Comparison of ENCODE assay signal across 8 cellular contexts in the genomic region with DNA sequence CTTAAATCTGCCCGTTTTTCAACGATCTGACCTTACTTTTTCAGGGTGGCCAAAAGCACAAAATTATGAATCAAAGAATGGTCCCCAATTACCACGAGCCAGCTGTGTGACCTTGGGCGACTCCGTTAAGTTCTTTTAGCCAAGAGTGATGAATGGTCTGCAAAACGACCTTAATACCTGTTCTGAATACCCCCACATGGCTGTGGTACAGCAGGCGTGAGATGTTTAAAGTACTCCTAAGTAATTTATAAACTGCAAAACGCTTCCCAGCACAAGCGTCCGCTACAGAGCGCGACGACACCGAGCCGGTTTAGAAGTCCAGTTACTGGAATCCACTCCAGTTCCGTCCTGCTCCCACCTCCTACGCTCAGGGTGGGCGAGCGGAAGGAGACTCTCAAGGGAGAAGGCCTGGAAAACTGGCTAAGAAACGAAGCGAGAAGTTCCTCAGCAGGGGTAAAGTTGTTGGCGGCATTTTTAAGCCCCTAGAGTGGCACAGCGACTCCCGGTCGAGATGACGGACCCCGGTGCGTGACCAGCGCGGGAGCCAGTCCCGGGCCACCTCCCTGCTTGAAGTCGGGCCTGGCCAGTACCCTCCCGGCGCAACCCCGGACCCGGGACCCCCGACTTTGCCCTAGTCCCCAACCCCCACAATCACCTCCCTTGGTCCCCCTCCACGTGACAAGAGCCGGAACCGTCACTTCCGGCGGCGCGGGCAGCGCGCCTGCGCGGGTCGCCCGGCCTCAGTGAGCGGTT. TPM values are rescaled to one million over a fixed set of nuclear protein-coding genes. Genes with fewer than 3 reads are reported as not detected.
DNase-seq lines count a peak whose midpoint lies in the region; ATAC-seq, FAIRE-seq and TF ChIP-seq lines count a peak whose summit lies in the region.

No MANE protein-coding gene starts in this region.

- no peak for TF ChIP-seq CTCF in natural killer cell (IDR thresholded peaks at IDR 0.05)

- ATAC-seq in GM21390 (IDR thresholded peaks at IDR 0.05; ENCODE audit: unreplicated experiment) = peak; percentile 52
- ATAC-seq in natural killer cell = peak; percentile 67 to 83 (median 79)

- peaks cover 32% of the 10 kb centered on the region for H3K4me1 Mint-ChIP-seq in activated T-helper 2 cell treated with anti-CD3 and anti-CD28 coated beads, Interferon-gamma antibody, Interleukin-2, Interleukin-4, amounts not matched to agents 10 μg/mL and 5 μg/mL and 100 μg/mL, durations not matched to agents 14 hours and 24 hours and 36 hours (ENCODE audit: low read depth)
- H3K4me1 Mint-ChIP-seq in natural killer cell = peaks cover 12 to 22% of the 10 kb centered on the region in 2 donors

- DNase-seq in DMS114 treated with DMSO at 0.1 percent for 48 hours (lab: John Stamatoyannopoulos, UW; ENCODE audit: unreplicated experiment) (peak; percentile 29), HUDEP-2 (lab: John Stamatoyannopoulos, UW; ENCODE audit: unreplicated experiment in 76 of 76) (peak in 69 of 76 experiments; percentile 2 to 91 (median 77)), RCC 7860 (ENCODE audit: low spot score) (peak; percentile 51), fibroblast of peridontal ligament (ENCODE audit: extremely low read depth) (peak; percentile 78), natural killer cell (peak; percentile 82)
- DNase-seq in activated T-helper 2 cell treated with anti-CD3 and anti-CD28 coated beads, Interferon-gamma antibody, Interleukin-2, Interleukin-4, amounts not matched to agents 10 μg/mL and 5 μg/mL and 100 μg/mL, durations not matched to agents 14 hours and 24 hours and 36 hours (ENCODE audit: low spot score) = peak; percentile 83
- peak; percentile 73 to 97 (median 86) for DNase-seq in stimulated activated naive CD4-positive, alpha-beta T cell (lab: John Stamatoyannopoulos, UW)

- no peaks in the 10 kb centered on the region for H3K9me3 Mint-ChIP-seq in activated T-helper 2 cell treated with anti-CD3 and anti-CD28 coated beads, Interferon-gamma antibody, Interleukin-2, Interleukin-4, amounts not matched to agents 10 μg/mL and 5 μg/mL and 100 μg/mL, durations not matched to agents 14 hours and 24 hours and 36 hours
- H3K9me3 Mint-ChIP-seq in natural killer cell = no peaks in the 10 kb centered on the region

- FAIRE-seq in RCC 7860 (lab: Jason Lieb, UNC) = no peak

- H3K4me3 Mint-ChIP-seq in activated T-helper 2 cell treated with anti-CD3 and anti-CD28 coated beads, Interferon-gamma antibody, Interleukin-2, Interleukin-4, amounts not matched to agents 10 μg/mL and 5 μg/mL and 100 μg/mL, durations not matched to agents 14 hours and 24 hours and 36 hours (ENCODE audit: low read depth) = peak overlapping the region; percentile 93
- H3K4me3 Mint-ChIP-seq in natural killer cell = peak overlapping the region; percentile 88

- intact Hi-C loops in activated T-helper 2 cell treated with anti-CD3 and anti-CD28 coated beads, Interferon-gamma antibody, Interleukin-2, Interleukin-4, amounts not matched to agents 10 μg/mL and 5 μg/mL and 100 μg/mL, durations not matched to agents 14 hours and 24 hours and 36 hours (cut with micrococcal nuclease) = loop anchor here (1.0 to 5.0 kb wide), 6 partner anchors 53 to 913 kb away; partner anchors contain the start of genes MRPL1 and PAQR3
- intact Hi-C loops in natural killer cell (cut with micrococcal nuclease) = no loop called here

- H3K27ac Mint-ChIP-seq in activated T-helper 2 cell treated with anti-CD3 and anti-CD28 coated beads, Interferon-gamma antibody, Interleukin-2, Interleukin-4, amounts not matched to agents 10 μg/mL and 5 μg/mL and 100 μg/mL, durations not matched to agents 14 hours and 24 hours and 36 hours = peak overlapping the region; percentile 96
- H3K27ac Mint-ChIP-seq in natural killer cell = peak overlapping the region; percentile 84 to 92

- no peaks in the 10 kb centered on the region for H3K27me3 Mint-ChIP-seq in activated T-helper 2 cell treated with anti-CD3 and anti-CD28 coated beads, Interferon-gamma antibody, Interleukin-2, Interleukin-4, amounts not matched to agents 10 μg/mL and 5 μg/mL and 100 μg/mL, durations not matched to agents 14 hours and 24 hours and 36 hours (ENCODE audit: low read depth)
- H3K27me3 Mint-ChIP-seq in natural killer cell (ENCODE audit: low read depth in 2 of 2) = no peaks in the 10 kb centered on the region

- H3K36me3 Mint-ChIP-seq in activated T-helper 2 cell treated with anti-CD3 and anti-CD28 coated beads, Interferon-gamma antibody, Interleukin-2, Interleukin-4, amounts not matched to agents 10 μg/mL and 5 μg/mL and 100 μg/mL, durations not matched to agents 14 hours and 24 hours and 36 hours (ENCODE audit: low read depth) = no peaks in the 10 kb centered on the region
- H3K36me3 Mint-ChIP-seq in natural killer cell = no peaks in the 10 kb centered on the region

RNA-seq across cellular contexts. Expression of gene BMP2K, which starts 0.7 kb away (rescaled TPM):
- 12.6 and 14.6 TPM in 2 replicates for total RNA-seq in activated T-helper 2 cell treated with anti-CD3 and anti-CD28 coated beads, Interferon-gamma antibody, Interleukin-2, Interleukin-4, amounts not matched to agents 10 μg/mL and 5 μg/mL and 100 μg/mL, durations not matched to agents 14 hours and 24 hours and 36 hours
- total RNA-seq in natural killer cell = 10 to 100 TPM; 10.1 to 13.5 (median 11.7) TPM

Comparison
In these comparisons a context has a peak if more than half of its experiments do, and no peak if none do; other contexts are left out.
1. Peak in every context shown above with its lines: DNase-seq and ATAC-seq.
2. DNase-seq: peak in every context shown above with its lines; median percentile 86 in stimulated activated naive CD4-positive, alpha-beta T cell; 83 in activated T-helper 2 cell treated with anti-CD3 and anti-CD28 coated beads, Interferon-gamma antibody, Interleukin-2, Interleukin-4, amounts not matched to agents 10 μg/mL and 5 μg/mL and 100 μg/mL, durations not matched to agents 14 hours and 24 hours and 36 hours; 82 in natural killer cell; 78 in fibroblast of peridontal ligament; 77 in HUDEP-2; 51 in RCC 7860; 29 in DMS114 treated with DMSO at 0.1 percent for 48 hours.